In genomic region chr19:58229255-58229639, GRCh38 we compare ENCODE assay signal across 8 cellular contexts. TPM values are rescaled to one million over a fixed set of nuclear protein-coding genes. Genes with fewer than 3 reads are reported as not detected.
DNase-seq lines count a peak whose midpoint lies in the region; ATAC-seq, FAIRE-seq and TF ChIP-seq lines count a peak whose summit lies in the region.

No MANE protein-coding gene starts in this region.

- peak overlapping the region; percentile 85 to 91 for H3K27ac Mint-ChIP-seq in natural killer cell

- ATAC-seq in HCT116 (peak; percentile 74), natural killer cell (peak in 2 of 3 donors; percentile 6 to 21), GM18870 (IDR thresholded peaks at IDR 0.05; ENCODE audit: unreplicated experiment) (no peak)

- TF ChIP-seq POLR2A in HCT116 (IDR thresholded peaks at IDR 0.05; ENCODE audit: borderline replicate concordance, extremely low read depth, insufficient read depth, insufficient read length) (no peak), esophagus squamous epithelium (IDR thresholded peaks at IDR 0.05) (no peak)

- CTCF ChIA-PET in HCT116 (lab: Charles Lee): interaction anchor here (1.0 to 1.3 kb wide), 3 partner anchors 49 to 290 kb away, joined by 3 to 4 read pairs (median 3); partner anchors contain the start of genes ZBTB45 and ZNF8

- H3K4me2 ChIP-seq in HCT116 (ENCODE audit: low read length): peak overlapping the region; percentile 90

- no peak for FAIRE-seq in GM19239 (lab: Jason Lieb, UNC)

- RAD21 ChIA-PET in HCT116 (lab: Charles Lee; ENCODE audit: low non-redundant PET in 1 of 2, low total read pairs in 2 of 2, uncharacterized antibody in 2 of 2, unreplicated experiment in 2 of 2): no interaction called here

- intact Hi-C loops in HCT116 (cut with micrococcal nuclease): loop anchor here (5.0 kb wide), 1 partner anchor 78 kb away; the partner anchor contains the start of gene ERVK3-1
- intact Hi-C loops in esophagus squamous epithelium (cut with DNase I): no loop called here
- intact Hi-C loops in natural killer cell (cut with micrococcal nuclease): no loop called here

- TF ChIP-seq CTCF in HCT116 (IDR thresholded peaks at IDR 0.05 in 2 of 3, conservative IDR thresholded peaks at IDR 0.05 in 1 of 3; ENCODE audit: borderline replicate concordance in 1 of 3, insufficient read depth in 1 of 3, low read depth in 2 of 3, low read length in 2 of 3): peak; percentile 22 to 63 (median 47); a peak in 5 of 6 replicates
- TF ChIP-seq CTCF in esophagus squamous epithelium (IDR thresholded peaks at IDR 0.05): peak in 1 of 6 experiments; percentile 28
- no peak for TF ChIP-seq CTCF in natural killer cell (IDR thresholded peaks at IDR 0.05)

- H3K4me1 ChIP-seq in HCT116 (ENCODE audit: control insufficient read depth in 1 of 2, insufficient read depth in 2 of 2, low read length in 2 of 2) (peaks cover 3 to 17% of the 10 kb centered on the region in 2 experiments), esophagus squamous epithelium (peaks cover 6 to 21% (median 15%) of the 10 kb centered on the region in 3 donors)

- peak; percentile 50 for TF ChIP-seq RAD21 in HCT116 (IDR thresholded peaks at IDR 0.05; ENCODE audit: low read depth)

- H2AFZ ChIP-seq in HCT116 (ENCODE audit: low read depth, low read length, poor library complexity, severe bottlenecking): no peak overlapping the region

- peaks cover 0 to 6% of the 10 kb centered on the region in 2 experiments; a peak in 3 of 4 replicates for H3K9me3 ChIP-seq in HCT116 (ENCODE audit: control insufficient read depth in 1 of 2, insufficient read depth in 1 of 2, low read depth in 1 of 2, low read length in 2 of 2)
- H3K9me3 ChIP-seq in esophagus squamous epithelium: peaks cover 0 to 68% (median 15%) of the 10 kb centered on the region in 3 donors

- H3K4me1 Mint-ChIP-seq in natural killer cell: peaks cover 29 to 48% of the 10 kb centered on the region in 2 donors

- peaks cover 0 to 5% of the 10 kb centered on the region in 2 donors for H3K9me3 Mint-ChIP-seq in natural killer cell

- WGBS in esophagus squamous epithelium, 2 donors: 25 to 30% methylated on average over 2 to 10 of the region's 13 CpGs

- H3K4me3 Mint-ChIP-seq in natural killer cell: peak overlapping the region; percentile 97

- H3K4me3 ChIP-seq in HCT116 (replicated peaks in 1 of 2; ENCODE audit: low read depth in 1 of 2, low read length in 2 of 2): peak overlapping the region; percentile 73 to 91
- H3K4me3 ChIP-seq in esophagus squamous epithelium: peak overlapping the region; percentile 60 to 88 (median 74)

- BruUV-seq in HCT116 (replicated peaks; lab: Mats Ljungman, UMichigan): no TSS peak

- H3K27me3 ChIP-seq in HCT116 (ENCODE audit: insufficient read depth, low read length) (no peaks in the 10 kb centered on the region), esophagus squamous epithelium (no peaks in the 10 kb centered on the region)

- H3K36me3 ChIP-seq in HCT116 (ENCODE audit: control insufficient read depth in 1 of 2, insufficient read depth in 2 of 2, low read length in 2 of 2) (peaks cover 32 to 46% of the 10 kb centered on the region in 2 experiments), esophagus squamous epithelium (peaks cover 6 to 49% (median 12%) of the 10 kb centered on the region in 3 donors)

- peaks cover 51% of the 10 kb centered on the region for H3K79me2 ChIP-seq in HCT116 (ENCODE audit: insufficient read depth, low read length)

- H3K9ac ChIP-seq in HCT116 (ENCODE audit: low read length): peak overlapping the region; percentile 91

- POLR2A ChIA-PET in HCT116 (lab: Charles Lee): interaction anchor here (2.0 kb wide), 1 partner anchor 133 kb away, joined by 7 read pairs; the partner anchor contains the start of gene ZNF497

- no peaks in the 10 kb centered on the region for H3K27me3 Mint-ChIP-seq in natural killer cell (ENCODE audit: low read depth in 2 of 2)

- peaks cover 13% of the 10 kb centered on the region for H3K36me3 Mint-ChIP-seq in natural killer cell

- DNase-seq in Ammon's horn (ENCODE audit: low spot score) (peak; percentile 9), HCT116 (ENCODE audit: low read depth, low spot score) (no peak), esophagus squamous epithelium (lab: John Stamatoyannopoulos, UW) (no peak), natural killer cell (no peak), T-helper 9 cell (no peak), GM19239 (ENCODE audit: insufficient read length, low spot score) (no peak)
- peak; percentile 11 for DNase-seq in activated CD4-positive, alpha-beta T cell treated with anti-CD3 and anti-CD28 coated beads, Interleukin-2, amount 50 U/mL, for 1 hour

- no peaks in the 10 kb centered on the region for H3K9me2 ChIP-seq in HCT116 (ENCODE audit: insufficient read depth)

- H3K27ac ChIP-seq in HCT116 (ENCODE audit: low read depth, low read length): peak overlapping the region; percentile 98
- H3K27ac ChIP-seq in esophagus squamous epithelium: peak overlapping the region; percentile 86 to 89 (median 87)

- no peaks in the 10 kb centered on the region for H4K20me1 ChIP-seq in HCT116 (ENCODE audit: insufficient read depth)

TF ChIP-seq in HCT116, 20 proteins besides CTCF, POLR2A, EP300 and RAD21 (continues in another document):
- no peak for TF ChIP-seq SP1 (IDR thresholded peaks at IDR 0.05; ENCODE audit: low read depth)
- no peak for TF ChIP-seq ZFX (IDR thresholded peaks at IDR 0.05)
- TF ChIP-seq ELF1 (IDR thresholded peaks at IDR 0.05; ENCODE audit: borderline replicate concordance, low read depth): no peak
- no peak for TF ChIP-seq MAX (IDR thresholded peaks at IDR 0.05)
- TF ChIP-seq SIN3A (IDR thresholded peaks at IDR 0.05; ENCODE audit: low read depth): no peak
- no peak for TF ChIP-seq POLR2AphosphoS5 (IDR thresholded peaks at IDR 0.05; ENCODE audit: low read depth, low read length)
- no peak for TF ChIP-seq YY1 (IDR thresholded peaks at IDR 0.05; ENCODE audit: extremely low read depth, insufficient replicate concordance, low read depth, low read length)
- no peak for TF ChIP-seq CEBPB (IDR thresholded peaks at IDR 0.05; ENCODE audit: low read depth)
- TF ChIP-seq CBX3 (IDR thresholded peaks at IDR 0.05; ENCODE audit: low read depth): no peak
- TF ChIP-seq SRF (IDR thresholded peaks at IDR 0.05; ENCODE audit: low read depth): no peak
- TF ChIP-seq, protein P1, sequence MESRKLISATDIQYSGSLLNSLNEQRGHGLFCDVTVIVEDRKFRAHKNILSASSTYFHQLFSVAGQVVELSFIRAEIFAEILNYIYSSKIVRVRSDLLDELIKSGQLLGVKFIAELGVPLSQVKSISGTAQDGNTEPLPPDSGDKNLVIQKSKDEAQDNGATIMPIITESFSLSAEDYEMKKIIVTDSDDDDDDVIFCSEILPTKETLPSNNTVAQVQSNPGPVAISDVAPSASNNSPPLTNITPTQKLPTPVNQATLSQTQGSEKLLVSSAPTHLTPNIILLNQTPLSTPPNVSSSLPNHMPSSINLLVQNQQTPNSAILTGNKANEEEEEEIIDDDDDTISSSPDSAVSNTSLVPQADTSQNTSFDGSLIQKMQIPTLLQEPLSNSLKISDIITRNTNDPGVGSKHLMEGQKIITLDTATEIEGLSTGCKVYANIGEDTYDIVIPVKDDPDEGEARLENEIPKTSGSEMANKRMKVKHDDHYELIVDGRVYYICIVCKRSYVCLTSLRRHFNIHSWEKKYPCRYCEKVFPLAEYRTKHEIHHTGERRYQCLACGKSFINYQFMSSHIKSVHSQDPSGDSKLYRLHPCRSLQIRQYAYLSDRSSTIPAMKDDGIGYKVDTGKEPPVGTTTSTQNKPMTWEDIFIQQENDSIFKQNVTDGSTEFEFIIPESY (IDR thresholded peaks at IDR 0.05; ENCODE audit: extremely low read depth, insufficient replicate concordance, low read length): no peak
- no peak for TF ChIP-seq TCF7L2 (IDR thresholded peaks at IDR 0.05; ENCODE audit: borderline replicate concordance, extremely low read depth, insufficient read depth, insufficient read length)
- no peak for TF ChIP-seq EZH2 (IDR thresholded peaks at IDR 0.05)
- TF ChIP-seq ZNF274 (IDR thresholded peaks at IDR 0.05; ENCODE audit: low read depth, low read length): no peak
- TF ChIP-seq JUND (IDR thresholded peaks at IDR 0.05): no peak

RNA-seq across cellular contexts. Expression of gene ZNF544, which starts 0.5 kb away (rescaled TPM):
- 46.3 TPM for total RNA-seq in HCT116 (2021; ENCODE audit: unreplicated experiment)
- 22.0 and 36.2 TPM in 2 replicates for polyA plus RNA-seq in HCT116 (2012)
- total RNA-seq in esophagus squamous epithelium: 10 to 100 TPM; 19.1 to 53.4 (median 36.0) TPM
- total RNA-seq in natural killer cell: 10 to 100 TPM; 21.9 to 31.5 (median 21.9) TPM

RNA-seq across cellular contexts. Expression of gene ZNF274, which starts 46.4 kb away (rescaled TPM):
- total RNA-seq in HCT116 (2021; ENCODE audit: unreplicated experiment) (7.8 TPM), esophagus squamous epithelium (10 to 100 TPM; 20.4 to 28.6 (median 24.9) TPM), natural killer cell (10 to 100 TPM; 25.5 to 33.0 (median 30.1) TPM)
- polyA plus RNA-seq in HCT116 (2012): 8.0 and 10.1 TPM in 2 replicates

RNA-seq across cellular contexts. Expression of gene ZNF8, which starts 49.5 kb away (rescaled TPM):
- 6.4 TPM for total RNA-seq in HCT116 (2021; ENCODE audit: unreplicated experiment)
- 2.6 and 3.4 TPM in 2 replicates for polyA plus RNA-seq in HCT116 (2012)
- total RNA-seq in esophagus squamous epithelium: 1 to 10 TPM; 3.5 to 6.7 (median 4.2) TPM
- total RNA-seq in natural killer cell: 1 to 10 TPM; 6.4 to 8.7 (median 7.7) TPM

Comparison
In these comparisons a context has a peak if more than half of its experiments do, and no peak if none do; other contexts are left out.
1. DNase-seq: peak in Ammon's horn (single experiment) and activated CD4-positive, alpha-beta T cell treated with anti-CD3 and anti-CD28 coated beads, Interleukin-2, amount 50 U/mL, for 1 hour (single experiment); none in HCT116 (single experiment), esophagus squamous epithelium (single experiment), natural killer cell (single experiment), T-helper 9 cell (single experiment) and GM19239 (single experiment).